Comparison of ENCODE assay signal across 1 cellular context in genomic region chr3:156728267-156728985, GRCh38.
TF ChIP-seq lines count a peak whose summit lies in the region.

No MANE protein-coding gene starts in this region.

TF ChIP-seq in HepG2, 621 proteins besides CTCF, POLR2A, EP300 and RAD21 (continued from another document and continues in another):
- TF ChIP-seq BCLAF1 (IDR thresholded peaks at IDR 0.05) = no peak
- no peak for TF ChIP-seq GLI4 (CRISPR knock-in tag; IDR thresholded peaks at IDR 0.05; ENCODE audit: borderline replicate concordance)
- TF ChIP-seq CCDC6 (CRISPR knock-in tag; IDR thresholded peaks at IDR 0.05) = no peak
- TF ChIP-seq HHEX (CRISPR knock-in tag; IDR thresholded peaks at IDR 0.05) = no peak
- no peak for TF ChIP-seq AGO2 (optimal IDR thresholded peaks at IDR 0.05; ENCODE audit: low read depth, low read length)
- TF ChIP-seq HOXD1 (CRISPR knock-in tag; IDR thresholded peaks at IDR 0.05) = peak; percentile 65; the same call in 1 of the 2 replicates
- no peak for TF ChIP-seq ZNF253 (CRISPR knock-in tag; IDR thresholded peaks at IDR 0.05; ENCODE audit: borderline replicate concordance)
- TF ChIP-seq ZNF460 (CRISPR knock-in tag; IDR thresholded peaks at IDR 0.05; ENCODE audit: borderline replicate concordance) = peak; percentile 19; the same call in 1 of the 2 replicates
- TF ChIP-seq TCF7L2 (IDR thresholded peaks at IDR 0.05; ENCODE audit: low read depth, low read length) = no peak
- no peak for TF ChIP-seq ZNF570 (CRISPR knock-in tag; IDR thresholded peaks at IDR 0.05; ENCODE audit: borderline replicate concordance)
- TF ChIP-seq YEATS2 (CRISPR knock-in tag; IDR thresholded peaks at IDR 0.05; ENCODE audit: borderline replicate concordance) = peak; percentile 32; the same call in 1 of the 2 replicates
- no peak for TF ChIP-seq THAP9 (CRISPR knock-in tag; IDR thresholded peaks at IDR 0.05; ENCODE audit: borderline replicate concordance)
- no peak for TF ChIP-seq ZNF3 (CRISPR knock-in tag; IDR thresholded peaks at IDR 0.05)
- no peak for TF ChIP-seq SUZ12 (IDR thresholded peaks at IDR 0.05; ENCODE audit: low read depth, low read length)
- peak; percentile 82 for TF ChIP-seq FOXA1 (IDR thresholded peaks at IDR 0.05)
- TF ChIP-seq FOXA1 (CRISPR knock-in tag; IDR thresholded peaks at IDR 0.05) = peak; percentile 91
- TF ChIP-seq POGK (CRISPR knock-in tag; conservative IDR thresholded peaks at IDR 0.05) = no peak
- no peak for TF ChIP-seq GPBP1L1 (CRISPR knock-in tag; IDR thresholded peaks at IDR 0.05)
- TF ChIP-seq SNRNP70 (IDR thresholded peaks at IDR 0.05; ENCODE audit: low read depth, low read length) = no peak
- no peak for TF ChIP-seq ZNF639 (CRISPR knock-in tag; conservative IDR thresholded peaks at IDR 0.05)
- no peak for TF ChIP-seq PCBP1 (IDR thresholded peaks at IDR 0.05; ENCODE audit: borderline replicate concordance, low read depth, low read length)
- TF ChIP-seq ZNF530 (CRISPR knock-in tag; IDR thresholded peaks at IDR 0.05; ENCODE audit: low read depth) = no peak
- no peak for TF ChIP-seq MLXIP (CRISPR knock-in tag; IDR thresholded peaks at IDR 0.05; ENCODE audit: borderline replicate concordance)
- TF ChIP-seq ZNF772 (CRISPR knock-in tag; IDR thresholded peaks at IDR 0.05) = peak; percentile 69
- no peak for TF ChIP-seq ZNF740 (CRISPR knock-in tag; IDR thresholded peaks at IDR 0.05)
- TF ChIP-seq ZNF292 (CRISPR knock-in tag; IDR thresholded peaks at IDR 0.05; ENCODE audit: borderline replicate concordance, low read depth) = peak; percentile 89; the same call in 1 of the 2 replicates
- TF ChIP-seq SIX1 (CRISPR knock-in tag; IDR thresholded peaks at IDR 0.05; ENCODE audit: borderline replicate concordance) = no peak
- 0 out of 2 replicates have a peak, but pooled peaks have one; percentile 53 for TF ChIP-seq HINFP (CRISPR knock-in tag; IDR thresholded peaks at IDR 0.05; ENCODE audit: low read depth)
- TF ChIP-seq ATF5 (CRISPR knock-in tag; IDR thresholded peaks at IDR 0.05; ENCODE audit: low read depth) = no peak
- no peak for TF ChIP-seq ZSCAN5A (CRISPR knock-in tag; IDR thresholded peaks at IDR 0.05; ENCODE audit: borderline replicate concordance)
- TF ChIP-seq ZNF83 (CRISPR knock-in tag; IDR thresholded peaks at IDR 0.05; ENCODE audit: borderline replicate concordance) = no peak
- TF ChIP-seq RERE (CRISPR knock-in tag; IDR thresholded peaks at IDR 0.05; ENCODE audit: low read depth) = 0 out of 2 replicates have a peak, but pooled peaks have one; percentile 54
